In the genomic region with DNA sequence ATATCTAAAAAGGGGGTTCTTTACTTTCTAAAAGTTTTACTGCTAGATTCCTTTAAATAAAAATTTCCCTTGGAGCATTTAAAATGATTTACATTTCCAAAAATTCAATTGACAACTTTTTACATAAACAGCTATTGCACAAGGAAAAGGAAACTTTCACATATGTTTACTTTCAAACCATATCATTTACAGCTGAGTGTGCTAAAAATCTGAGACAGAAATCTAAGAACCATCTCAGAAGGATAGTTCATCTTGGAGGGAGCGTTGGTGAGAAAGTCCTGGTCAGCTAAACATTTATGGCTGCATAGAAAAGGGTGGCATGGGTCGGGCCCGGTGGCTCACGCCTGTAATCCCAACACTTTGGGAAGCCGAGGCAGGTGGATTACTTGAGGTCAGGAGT, we compare ENCODE assay signal across 20 cellular contexts.
"Had no signal": no experiment of that assay in that cellular context is flagged by ENCODE, and none has a peak within 500 bp of the region (broad histone marks: within the 10 kb centered on the region; RNA-seq: fewer than 3 reads in every experiment).

No MANE protein-coding gene starts in this region.

- H3K9me3 ChIP-seq: esophagus muscularis mucosa, gastroesophageal sphincter, left lung, lower lobe of right lung had no signal

- H3K4me3 ChIP-seq: coronary artery, dorsolateral prefrontal cortex, esophagus muscularis mucosa, gastroesophageal sphincter, heart left ventricle, hepatocyte, left lung, lower lobe of right lung had no signal

- FAIRE-seq: colon, endothelial cell of umbilical vein, frontal cortex, islet of Langerhans, keratinocyte had no signal

- ATAC-seq: foreskin keratinocyte, gastroesophageal sphincter, heart left ventricle, left cardiac atrium, left lung, left ventricle myocardium superior, lower lobe of right lung had no signal

- H3K4me1 ChIP-seq: esophagus muscularis mucosa, foreskin keratinocyte, gastroesophageal sphincter, heart left ventricle, left lung, lower lobe of right lung had no signal

- H3K27ac Mint-ChIP-seq: mesothelial cell of epicardium had no signal

- DNase-seq: dermis blood vessel endothelial cell; dorsolateral prefrontal cortex; effector CD4-positive, alpha-beta T cell; effector memory CD4-positive, alpha-beta T cell; foreskin keratinocyte; heart left ventricle; left cardiac atrium; left lung; left ventricle myocardium superior; lower lobe of right lung had no signal

- H3K27me3 ChIP-seq: dorsolateral prefrontal cortex, esophagus muscularis mucosa, foreskin keratinocyte, gastroesophageal sphincter, heart left ventricle, hepatocyte, left lung had no signal

- H3K27ac ChIP-seq: coronary artery, dorsolateral prefrontal cortex, esophagus muscularis mucosa, foreskin keratinocyte, gastroesophageal sphincter, heart left ventricle, hepatocyte, left lung, lower lobe of right lung had no signal

- H2AFZ ChIP-seq: hepatocyte had no signal

- H3K4me2 ChIP-seq: hepatocyte had no signal

- H3K36me3 ChIP-seq: esophagus muscularis mucosa, gastroesophageal sphincter, heart left ventricle, left lung, lower lobe of right lung had no signal

- H3K4me3 Mint-ChIP-seq: mesothelial cell of epicardium had no signal

- H3K36me3 Mint-ChIP-seq: mesothelial cell of epicardium had no signal

- H3K79me2 ChIP-seq: hepatocyte had no signal
